ENCODE assay signal across 13 cellular contexts in genomic region chr22:23789121-23789520, GRCh38. TPM values are rescaled to one million over a fixed set of nuclear protein-coding genes. Genes with fewer than 3 reads are reported as not detected.
DNase-seq lines count a peak whose midpoint lies in the region; ATAC-seq, FAIRE-seq and TF ChIP-seq lines count a peak whose summit lies in the region.
"Had no signal": no experiment of that assay in that cellular context is flagged by ENCODE, and none has a peak within 500 bp of the region (broad histone marks: within the 10 kb centered on the region; RNA-seq: fewer than 3 reads in every experiment).

No MANE protein-coding gene starts in this region.

- intact Hi-C loops in activated B cell treated with CpG ODN at 0.5 μM for 24 hours (cut with micrococcal nuclease), result loop anchor here (5.0 kb wide), 1 partner anchor 123 kb away; no protein-coding TSS in a partner anchor

- H3K4me3 Mint-ChIP-seq in IgD-negative memory B cell (peak overlapping the region in 3 of 4 donors; percentile 36 to 86 (median 76)), activated B cell treated with CpG ODN at 0.5 μM for 24 hours (peak overlapping the region; percentile 53), nephron progenitor cell (peak overlapping the region; percentile 93)

- H3K27ac ChIP-seq in caudate nucleus (ENCODE audit: low read depth, low read length), result no peak overlapping the region
- H3K27ac ChIP-seq: foreskin keratinocyte had no signal

- H3K9me3 Mint-ChIP-seq in IgD-negative memory B cell (no peaks in the 10 kb centered on the region), activated B cell treated with CpG ODN at 0.5 μM for 24 hours (no peaks in the 10 kb centered on the region), nephron progenitor cell (no peaks in the 10 kb centered on the region)
- H3K9me3 Mint-ChIP-seq: T-helper 1 cell treated with Interleukin-12 subunit alpha and Interleukin-12 subunit beta and Interleukin-4 antibody, amounts not matched to agents 30 μg/mL and 1 μg/mL, for 36 hours had no signal

- H3K36me3 Mint-ChIP-seq in IgD-negative memory B cell (peaks cover 2% of the 10 kb centered on the region), activated B cell treated with CpG ODN at 0.5 μM for 24 hours (ENCODE audit: low read depth) (peaks cover 45% of the 10 kb centered on the region), nephron progenitor cell (ENCODE audit: low read depth) (peaks cover 28% of the 10 kb centered on the region)

- H3K4me1 Mint-ChIP-seq in IgD-negative memory B cell (peaks cover 21 to 28% (median 23%) of the 10 kb centered on the region in 3 donors), activated B cell treated with CpG ODN at 0.5 μM for 24 hours (peaks cover 53% of the 10 kb centered on the region), nephron progenitor cell (peaks cover 48% of the 10 kb centered on the region)

- POLR2A ChIA-PET in activated B cell treated with CpG ODN at 0.5 μM for 24 hours (lab: Charles Lee), result interaction anchor here (0.6 to 3.2 kb wide), 4 partner anchors 10 to 99 kb away, joined by 3 to 18 read pairs (median 4); partner anchors contain the start of gene SLC2A11

- H3K27ac Mint-ChIP-seq in IgD-negative memory B cell, result peak overlapping the region in 1 of 3 donors; percentile 56
- no peak overlapping the region for H3K27ac Mint-ChIP-seq in activated B cell treated with CpG ODN at 0.5 μM for 24 hours
- peak overlapping the region; percentile 20 for H3K27ac Mint-ChIP-seq in nephron progenitor cell
- H3K27ac Mint-ChIP-seq: T-helper 1 cell treated with Interleukin-12 subunit alpha and Interleukin-12 subunit beta and Interleukin-4 antibody, amounts not matched to agents 30 μg/mL and 1 μg/mL, for 36 hours had no signal

- H3K27me3 Mint-ChIP-seq in IgD-negative memory B cell (no peaks in the 10 kb centered on the region), activated B cell treated with CpG ODN at 0.5 μM for 24 hours (no peaks in the 10 kb centered on the region), nephron progenitor cell (ENCODE audit: low read depth, poor library complexity) (no peaks in the 10 kb centered on the region)

- ATAC-seq in activated B cell treated with CpG ODN at 0.5 μM for 24 hours (ENCODE audit: low read depth) (no peak), HG02759 (IDR thresholded peaks at IDR 0.05; ENCODE audit: unreplicated experiment) (no peak)
- ATAC-seq: foreskin keratinocyte had no signal

- CTCF ChIA-PET in activated B cell treated with CpG ODN at 0.5 μM for 24 hours (lab: Charles Lee), result interaction anchor here (0.7 kb wide), 1 partner anchor 57 kb away, joined by 3 read pairs; no protein-coding TSS in a partner anchor

- TF ChIP-seq CTCF in activated B cell treated with CpG ODN at 0.5 μM for 24 hours (IDR thresholded peaks at IDR 0.05), result no peak
- TF ChIP-seq CTCF in nephron progenitor cell (IDR thresholded peaks at IDR 0.05), result no peak
- no peak for TF ChIP-seq CTCF in D721Med (IDR thresholded peaks at IDR 0.05; ENCODE audit: insufficient read depth, missing control alignments)

- peak; percentile 35 for DNase-seq in DMS153 (lab: John Stamatoyannopoulos, UW)
- DNase-seq in activated B cell treated with CpG ODN at 0.5 μM for 24 hours, result no peak
- DNase-seq in nephron progenitor cell, result no peak
- DNase-seq in caudate nucleus (lab: John Stamatoyannopoulos, UW), result no peak
- no peak for DNase-seq in D721Med (ENCODE audit: insufficient read length, low spot score)
- DNase-seq: foreskin keratinocyte; MG63; stimulated activated CD4-positive, alpha-beta T cell treated with anti-CD3 and anti-CD28 coated beads, Interleukin-4, amount 100 ng/mL, for 1 hour had no signal

- no peak for FAIRE-seq in D721Med (lab: Jason Lieb, UNC)

RNA-seq across cellular contexts. Expression of gene SMARCB1, which starts 2.4 kb away (rescaled TPM):
- polyA plus RNA-seq in IgD-negative memory B cell, result 117 TPM
- 156 and 161 TPM in 2 replicates for total RNA-seq in activated B cell treated with CpG ODN at 0.5 μM for 24 hours

RNA-seq across cellular contexts. Expression of gene MMP11, which starts 16.5 kb away (rescaled TPM):
- polyA plus RNA-seq in IgD-negative memory B cell, result 6.6 TPM
- 3.6 TPM in 2 replicates for total RNA-seq in activated B cell treated with CpG ODN at 0.5 μM for 24 hours

RNA-seq across cellular contexts. Expression of gene CHCHD10, which starts 21.3 kb away (rescaled TPM):
- polyA plus RNA-seq in IgD-negative memory B cell, result 70.6 TPM
- total RNA-seq in activated B cell treated with CpG ODN at 0.5 μM for 24 hours, result 63.4 and 68.8 TPM in 2 replicates

RNA-seq across cellular contexts. Expression of gene C22orf15, which starts 26.3 kb away (rescaled TPM):
- polyA plus RNA-seq in IgD-negative memory B cell, result not detected
- total RNA-seq in activated B cell treated with CpG ODN at 0.5 μM for 24 hours, result 0.31 and 0.37 TPM in 2 replicates
- total RNA-seq: Daoy had no signal

RNA-seq across cellular contexts. Expression of gene VPREB3, which starts 34.9 kb away (rescaled TPM):
- 1,081 TPM for polyA plus RNA-seq in IgD-negative memory B cell
- 15.0 and 15.9 TPM in 2 replicates for total RNA-seq in activated B cell treated with CpG ODN at 0.5 μM for 24 hours
- total RNA-seq: activated CD8-positive, alpha-beta memory T cell treated with anti-CD3 and anti-CD28 coated beads for 36 hours; Daoy; foreskin keratinocyte had no signal
- polyA plus RNA-seq: foreskin keratinocyte had no signal
